ENCODE assay signal across 8 cellular contexts in genomic region chr6:16764188-16764950, GRCh38. TPM values are rescaled to one million over a fixed set of nuclear protein-coding genes. Genes with fewer than 3 reads are reported as not detected.
DNase-seq lines count a peak whose midpoint lies in the region; ATAC-seq and TF ChIP-seq lines count a peak whose summit lies in the region.

No MANE protein-coding gene starts in this region.

- H3K9ac ChIP-seq in neuronal stem cell (ENCODE audit: low read depth, low read length, poor library complexity), result no peak overlapping the region

- no peak overlapping the region for H3K23ac ChIP-seq in neuronal stem cell (ENCODE audit: low read depth, low read length, poor library complexity)

- POLR2A ChIA-PET in CD4-positive, alpha-beta memory T cell (lab: Charles Lee; ENCODE audit: partially characterized antibody), result interaction anchor here (0.7 to 4.5 kb wide), 14 partner anchors 17 to 430 kb away, joined by 3 to 70 read pairs (median 5); no protein-coding TSS in a partner anchor

- H2AFZ ChIP-seq in neuronal stem cell (ENCODE audit: low read length), result no peak overlapping the region

- H3K4me1 Mint-ChIP-seq in CD4-positive, alpha-beta memory T cell, result peaks cover 31 to 74% (median 51%) of the 10 kb centered on the region in 4 donors
- H3K4me1 Mint-ChIP-seq in activated naive CD8-positive, alpha-beta T cell treated with anti-CD3 and anti-CD28 coated beads for 36 hours, result peaks cover 61% of the 10 kb centered on the region

- H3K4me2 ChIP-seq in neuronal stem cell (ENCODE audit: insufficient read depth, low read length, poor library complexity, severe bottlenecking), result no peak overlapping the region

- no peak overlapping the region for H4K8ac ChIP-seq in neuronal stem cell (ENCODE audit: low read depth, low read length)

- peaks cover 0 to 3% (median 0%) of the 10 kb centered on the region in 8 donors for H3K9me3 Mint-ChIP-seq in CD4-positive, alpha-beta memory T cell
- no peaks in the 10 kb centered on the region for H3K9me3 Mint-ChIP-seq in activated naive CD8-positive, alpha-beta T cell treated with anti-CD3 and anti-CD28 coated beads for 36 hours

- H3K18ac ChIP-seq in neuronal stem cell (ENCODE audit: low read length), result no peak overlapping the region

- peak in 4 of 5 donors; percentile 28 to 40 (median 32) for DNase-seq in CD4-positive, alpha-beta memory T cell
- peak; percentile 52 for DNase-seq in HT1080 (ENCODE audit: low read depth)
- no peak for DNase-seq in activated naive CD8-positive, alpha-beta T cell treated with anti-CD3 and anti-CD28 coated beads for 36 hours
- DNase-seq in lower lobe of right lung, result no peak
- no peak for DNase-seq in neuronal stem cell (ENCODE audit: low spot score)
- DNase-seq in effector CD8-positive, alpha-beta T cell (lab: John Stamatoyannopoulos, UW), result no peak

- no peak overlapping the region for H2AK5ac ChIP-seq in neuronal stem cell (ENCODE audit: low read depth, low read length)

- no peak overlapping the region for H2BK120ac ChIP-seq in neuronal stem cell (ENCODE audit: low read depth, low read length)

- no peaks in the 10 kb centered on the region for H3K36me3 ChIP-seq in CD4-positive, alpha-beta memory T cell (ENCODE audit: insufficient read depth, low read length)
- no peaks in the 10 kb centered on the region for H3K36me3 ChIP-seq in lower lobe of right lung
- H3K36me3 ChIP-seq in neuronal stem cell (replicated peaks in 1 of 2; ENCODE audit: control insufficient read depth in 2 of 2, insufficient read depth in 2 of 2, low read length in 2 of 2), result no peaks in the 10 kb centered on the region

- H3K27ac Mint-ChIP-seq in CD4-positive, alpha-beta memory T cell, result peak overlapping the region; percentile 97 to 100 (median 99)
- H3K27ac Mint-ChIP-seq in activated naive CD8-positive, alpha-beta T cell treated with anti-CD3 and anti-CD28 coated beads for 36 hours, result no peak overlapping the region

- no peak overlapping the region for H4K91ac ChIP-seq in neuronal stem cell (ENCODE audit: low read depth, low read length, poor library complexity)

- no peak overlapping the region for H2BK5ac ChIP-seq in neuronal stem cell (ENCODE audit: low read length)

- no peaks in the 10 kb centered on the region for H3K9me3 ChIP-seq in CD4-positive, alpha-beta memory T cell (ENCODE audit: control insufficient read depth in 1 of 2, low read length in 2 of 2)
- H3K9me3 ChIP-seq in lower lobe of right lung (no peaks in the 10 kb centered on the region), neuronal stem cell (replicated peaks in 1 of 2; ENCODE audit: control insufficient read depth in 2 of 2, insufficient read depth in 1 of 2, low read depth in 1 of 2, low read length in 2 of 2) (no peaks in the 10 kb centered on the region)

- H3K27me3 ChIP-seq in CD4-positive, alpha-beta memory T cell (ENCODE audit: insufficient read depth, low read length), result no peaks in the 10 kb centered on the region
- no peaks in the 10 kb centered on the region for H3K27me3 ChIP-seq in lower lobe of right lung (ENCODE audit: low read depth)
- peaks cover 0 to 11% (median 0%) of the 10 kb centered on the region in 3 experiments for H3K27me3 ChIP-seq in neuronal stem cell (ENCODE audit: control insufficient read depth in 3 of 3, insufficient read depth in 3 of 3, low read depth in 1 of 3, low read length in 3 of 3)

- WGBS in neuronal stem cell (ENCODE audit: extremely low coverage in 2 of 2, insufficient read length in 2 of 2, insufficient replicate concordance in 1 of 2), 2 donors, result no CpG with 5 or more reads among the region's 3 CpGs

- H3K4me3 Mint-ChIP-seq in CD4-positive, alpha-beta memory T cell, result peak overlapping the region; percentile 3 to 100 (median 93)
- peak overlapping the region; percentile 18 for H3K4me3 Mint-ChIP-seq in activated naive CD8-positive, alpha-beta T cell treated with anti-CD3 and anti-CD28 coated beads for 36 hours

- CTCF ChIA-PET in CD4-positive, alpha-beta memory T cell (lab: Charles Lee; ENCODE audit: partially characterized antibody), result interaction anchor here (0.9 to 6.0 kb wide), 39 partner anchors 9 to 447 kb away, joined by 3 to 107 read pairs (median 6); no protein-coding TSS in a partner anchor

- TF ChIP-seq CTCF in lower lobe of right lung (IDR thresholded peaks at IDR 0.05), result peak; percentile 30

- peaks cover 0 to 4% of the 10 kb centered on the region in 2 donors for H3K27me3 Mint-ChIP-seq in CD4-positive, alpha-beta memory T cell
- no peaks in the 10 kb centered on the region for H3K27me3 Mint-ChIP-seq in activated naive CD8-positive, alpha-beta T cell treated with anti-CD3 and anti-CD28 coated beads for 36 hours

- peaks cover 44% of the 10 kb centered on the region for H3K4me1 ChIP-seq in CD4-positive, alpha-beta memory T cell (ENCODE audit: insufficient read depth, low read length)
- H3K4me1 ChIP-seq in lower lobe of right lung (peaks cover 35% of the 10 kb centered on the region), neuronal stem cell (ENCODE audit: control insufficient read depth in 2 of 2, insufficient read depth in 1 of 2, low read depth in 1 of 2, low read length in 2 of 2) (peaks cover 2 to 18% of the 10 kb centered on the region in 2 donors)

- no peak overlapping the region for H3K4ac ChIP-seq in neuronal stem cell (ENCODE audit: low read length)

- no peak overlapping the region for H2BK12ac ChIP-seq in neuronal stem cell (ENCODE audit: low read length)

- no peak overlapping the region for H2BK15ac ChIP-seq in neuronal stem cell (ENCODE audit: low read length)

- H3K14ac ChIP-seq in neuronal stem cell (ENCODE audit: low read length), result no peak overlapping the region

- H3K79me1 ChIP-seq in neuronal stem cell (ENCODE audit: low read depth, low read length), result no peaks in the 10 kb centered on the region

- intact Hi-C loops in CD4-positive, alpha-beta memory T cell (cut with micrococcal nuclease), result loop anchor here (1.0 to 5.0 kb wide), 9 partner anchors 112 to 1517 kb away; partner anchors contain the start of genes DEK, DTNBP1, FAM8A1 and JARID2
- intact Hi-C loops in lower lobe of right lung (cut with DNase I), result no loop called here

- ATAC-seq in lower lobe of right lung (no peak), HG02885 (IDR thresholded peaks at IDR 0.05; ENCODE audit: poor library complexity, unreplicated experiment) (no peak), HG03039 (IDR thresholded peaks at IDR 0.05; ENCODE audit: unreplicated experiment) (no peak)

- no peak overlapping the region for H3K4me3 ChIP-seq in CD4-positive, alpha-beta memory T cell (ENCODE audit: low read length in 2 of 2)
- H3K4me3 ChIP-seq in lower lobe of right lung (no peak overlapping the region), neuronal stem cell (ENCODE audit: low read length in 2 of 2) (no peak overlapping the region)

- H3K36me3 Mint-ChIP-seq in CD4-positive, alpha-beta memory T cell, result peaks cover 0 to 22% of the 10 kb centered on the region in 2 donors
- H3K36me3 Mint-ChIP-seq in activated naive CD8-positive, alpha-beta T cell treated with anti-CD3 and anti-CD28 coated beads for 36 hours, result peaks cover 7% of the 10 kb centered on the region

- H3K27ac ChIP-seq in CD4-positive, alpha-beta memory T cell (ENCODE audit: low read depth, low read length), result peak overlapping the region; percentile 99
- H3K27ac ChIP-seq in lower lobe of right lung (no peak overlapping the region), neuronal stem cell (replicated peaks; ENCODE audit: low read length) (no peak overlapping the region)

RNA-seq across cellular contexts. Expression of gene ATXN1, which starts 3.1 kb away (rescaled TPM):
- 10 to 100 TPM; 94.7 to 97.4 TPM for total RNA-seq in CD4-positive, alpha-beta memory T cell
- polyA plus RNA-seq in CD4-positive, alpha-beta memory T cell, result 10 to 100 TPM; 10.5 to 19.1 TPM
- total RNA-seq in HT1080 (2014; rRNA removed; shearing (Covaris generic)), result 10.3 and 10.4 TPM in 2 replicates
- polyA plus RNA-seq in HT1080 (2015; cell fraction: cytosol; rRNA removed), result 11.3 and 14.1 TPM in 2 replicates
- 26.6 and 27.5 TPM in 2 replicates for polyA plus RNA-seq in HT1080 (2015; cell fraction: nucleus; rRNA removed)
- total RNA-seq in activated naive CD8-positive, alpha-beta T cell treated with anti-CD3 and anti-CD28 coated beads for 36 hours, result 10 to 100 TPM; 27.8 to 32.8 TPM
- 75.9 TPM for total RNA-seq in lower lobe of right lung
- 1.3 TPM for polyA plus RNA-seq in neuronal stem cell (2013, experiment 1 of 2)
- 1.9 TPM for polyA plus RNA-seq in neuronal stem cell (2013, experiment 2 of 2)

Comparison
In these comparisons a context has a peak if more than half of its experiments do, and no peak if none do; other contexts are left out.
1. DNase-seq: peak in CD4-positive, alpha-beta memory T cell (4 of 5) and HT1080 (single experiment); none in activated naive CD8-positive, alpha-beta T cell treated with anti-CD3 and anti-CD28 coated beads for 36 hours (single experiment), lower lobe of right lung (single experiment), neuronal stem cell (single experiment) and effector CD8-positive, alpha-beta T cell (single experiment).